ENCODE assay signal across 16 cellular contexts in genomic region chr3:161689699-161690098, GRCh38.
DNase-seq lines count a peak whose midpoint lies in the region; ATAC-seq and TF ChIP-seq lines count a peak whose summit lies in the region.
"Had no signal": no experiment of that assay in that cellular context is flagged by ENCODE, and none has a peak within 500 bp of the region (broad histone marks: within the 10 kb centered on the region; RNA-seq: fewer than 3 reads in every experiment).

No MANE protein-coding gene starts in this region.

- TF ChIP-seq CTCF in brain (conservative IDR thresholded peaks at IDR 0.05) = no peak

- H3K4me3 Mint-ChIP-seq in brain = peak overlapping the region in 1 of 5 experiments; percentile 61
- H3K4me3 Mint-ChIP-seq in activated CD4-positive, alpha-beta T cell treated with anti-CD3 and anti-CD28 coated beads, Interleukin-2, amount 10 ng/mL, durations not matched to agents 24 days and 14 days = no peak overlapping the region
- H3K4me3 Mint-ChIP-seq: B cell had no signal

- peaks cover 0 to 17% (median 2%) of the 10 kb centered on the region in 5 experiments for H3K9me3 Mint-ChIP-seq in brain
- no peaks in the 10 kb centered on the region for H3K9me3 Mint-ChIP-seq in activated CD4-positive, alpha-beta T cell treated with anti-CD3 and anti-CD28 coated beads, Interleukin-2, amount 10 ng/mL, durations not matched to agents 24 days and 14 days

- no peaks in the 10 kb centered on the region for H3K36me3 Mint-ChIP-seq in brain
- no peaks in the 10 kb centered on the region for H3K36me3 Mint-ChIP-seq in activated CD4-positive, alpha-beta T cell treated with anti-CD3 and anti-CD28 coated beads, Interleukin-2, amount 10 ng/mL, durations not matched to agents 24 days and 14 days (ENCODE audit: low read depth)

- peaks cover 3% of the 10 kb centered on the region for H3K27me3 Mint-ChIP-seq in brain
- H3K27me3 Mint-ChIP-seq in activated CD4-positive, alpha-beta T cell treated with anti-CD3 and anti-CD28 coated beads, Interleukin-2, amount 10 ng/mL, durations not matched to agents 24 days and 14 days = no peaks in the 10 kb centered on the region
- H3K27me3 Mint-ChIP-seq: B cell had no signal

- H3K27ac Mint-ChIP-seq in brain = peak overlapping the region in 3 of 5 experiments; percentile 41 to 90 (median 66)
- H3K27ac Mint-ChIP-seq in activated CD4-positive, alpha-beta T cell treated with anti-CD3 and anti-CD28 coated beads, Interleukin-2, amount 10 ng/mL, durations not matched to agents 24 days and 14 days = no peak overlapping the region
- H3K27ac Mint-ChIP-seq: B cell had no signal

- intact Hi-C loops in activated CD4-positive, alpha-beta T cell treated with anti-CD3 and anti-CD28 coated beads, Interleukin-2, amount 10 ng/mL, durations not matched to agents 24 days and 14 days (cut with micrococcal nuclease) = no loop called here

- ATAC-seq in GM19452 (IDR thresholded peaks at IDR 0.05; ENCODE audit: unreplicated experiment) = no peak
- ATAC-seq in GM18907 (IDR thresholded peaks at IDR 0.05; ENCODE audit: unreplicated experiment) = no peak
- ATAC-seq: GM12878, Right ventricle myocardium inferior, SK-N-SH treated with all-trans-retinoic acid at 6 μM for 48 hours had no signal

- H3K4me1 Mint-ChIP-seq in brain = peaks cover 16% of the 10 kb centered on the region
- H3K4me1 Mint-ChIP-seq in activated CD4-positive, alpha-beta T cell treated with anti-CD3 and anti-CD28 coated beads, Interleukin-2, amount 10 ng/mL, durations not matched to agents 24 days and 14 days = no peaks in the 10 kb centered on the region
- H3K4me1 Mint-ChIP-seq: B cell had no signal

- peak; percentile 73 for DNase-seq in NCI-H1092 treated with DMSO at 0.1 percent for 48 hours (lab: John Stamatoyannopoulos, UW)
- no peak for DNase-seq in NCI-H1092 (lab: John Stamatoyannopoulos, UW)
- peak; percentile 61 to 85 for DNase-seq in NCI-H2081 (lab: John Stamatoyannopoulos, UW)
- DNase-seq in NCI-H510A treated with DMSO at 0.1 percent for 48 hours (lab: John Stamatoyannopoulos, UW) = peak; percentile 31
- DNase-seq in activated CD4-positive, alpha-beta T cell treated with anti-CD3 and anti-CD28 coated beads, Interleukin-2, amount 10 ng/mL, durations not matched to agents 24 days and 14 days = no peak
- DNase-seq: EL, NCI-H524 treated with DMSO at 0.1 percent for 48 hours, T-helper 1 cell, T1000 had no signal

Comparison
In these comparisons a context has a peak if more than half of its experiments do, and no peak if none do; other contexts are left out.
1. DNase-seq: peak in NCI-H1092 treated with DMSO at 0.1 percent for 48 hours (single experiment), NCI-H2081 (2 of 2) and NCI-H510A treated with DMSO at 0.1 percent for 48 hours (single experiment); none in NCI-H1092 (single experiment) and activated CD4-positive, alpha-beta T cell treated with anti-CD3 and anti-CD28 coated beads, Interleukin-2, amount 10 ng/mL, durations not matched to agents 24 days and 14 days (single experiment).